Comparison of ENCODE assay signal across 1 cellular context in genomic region chr6:89323461-89324098, GRCh38.
TF ChIP-seq lines count a peak whose summit lies in the region.

No MANE protein-coding gene starts in this region.

TF ChIP-seq in GM23338, 12 proteins besides CTCF, POLR2A, EP300 and RAD21 (continued from another document):
- TF ChIP-seq ZNF462 (CRISPR knock-in tag; IDR thresholded peaks at IDR 0.05) (no peak), ZNF331 (CRISPR knock-in tag; IDR thresholded peaks at IDR 0.05; ENCODE audit: low read depth) (no peak), JUNB (IDR thresholded peaks at IDR 0.05; ENCODE audit: unreplicated experiment) (no peak), NANOG (IDR thresholded peaks at IDR 0.05; ENCODE audit: borderline replicate concordance) (no peak), EZH2phosphoT487 (IDR thresholded peaks at IDR 0.05; ENCODE audit: unreplicated experiment) (no peak), POLR2AphosphoS5 (IDR thresholded peaks at IDR 0.05; ENCODE audit: low read depth) (no peak), ETS1 (IDR thresholded peaks at IDR 0.05) (no peak), REST (IDR thresholded peaks at IDR 0.05; ENCODE audit: unreplicated experiment) (no peak), EZH2 (IDR thresholded peaks at IDR 0.05; ENCODE audit: low read depth, unreplicated experiment) (no peak), CREB1 (CRISPR knock-in tag; IDR thresholded peaks at IDR 0.05; ENCODE audit: low read depth) (no peak), ZNF114 (CRISPR knock-in tag; IDR thresholded peaks at IDR 0.05) (no peak)
